Comparison of ENCODE assay signal across 27 cellular contexts in the genomic region with DNA sequence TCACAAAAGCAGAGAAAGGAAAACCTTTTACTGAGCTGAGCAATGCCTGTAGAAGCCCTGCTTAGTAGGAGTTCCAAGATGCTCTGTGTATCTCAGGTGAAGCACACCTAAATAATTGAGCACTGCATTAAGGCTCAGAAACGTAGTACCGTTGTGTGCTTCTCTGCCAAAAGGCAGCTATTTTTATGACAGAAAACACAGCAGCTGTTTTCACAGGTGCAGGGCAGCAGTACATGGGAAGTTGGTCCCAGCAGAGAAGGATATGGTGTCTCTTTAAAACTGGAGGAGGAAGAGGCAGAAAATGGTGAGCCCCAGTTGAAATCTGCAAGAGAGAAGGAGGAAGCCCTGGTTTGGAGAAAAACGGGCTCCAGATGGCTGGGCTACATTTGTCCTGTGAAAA. TPM values are rescaled to one million over a fixed set of nuclear protein-coding genes. Genes with fewer than 3 reads are reported as not detected.
DNase-seq lines count a peak whose midpoint lies in the region; ATAC-seq and TF ChIP-seq lines count a peak whose summit lies in the region.
"Had no signal": no experiment of that assay in that cellular context is flagged by ENCODE, and none has a peak within 500 bp of the region (broad histone marks: within the 10 kb centered on the region; RNA-seq: fewer than 3 reads in every experiment).

No MANE protein-coding gene starts in this region.

- WGBS in prostate gland, result 18% methylated on average over 3 of the region's 3 CpGs

- TF ChIP-seq POLR2A in prostate gland (IDR thresholded peaks at IDR 0.05), result no peak

- intact Hi-C loops in prostate gland (cut with DNase I), result no loop called here

- H3K4me1 ChIP-seq in SJCRH30 (no peaks in the 10 kb centered on the region), prostate gland (replicated peaks) (no peaks in the 10 kb centered on the region)

- H3K27me3 ChIP-seq in SJCRH30, result no peaks in the 10 kb centered on the region
- H3K27me3 ChIP-seq in prostate gland (replicated peaks; ENCODE audit: insufficient read depth), result no peaks in the 10 kb centered on the region
- H3K27me3 ChIP-seq: right atrium auricular region, thyroid gland, vagina had no signal

- no peak for TF ChIP-seq CTCF in prostate gland (IDR thresholded peaks at IDR 0.05)

- H3K27ac ChIP-seq in SJCRH30 (no peak overlapping the region), prostate gland (no peak overlapping the region)
- H3K27ac ChIP-seq: neural progenitor cell, parathyroid adenoma, right atrium auricular region, thyroid gland, vagina, WERI-Rb-1 had no signal

- H3K4me3 ChIP-seq in SJCRH30 (no peak overlapping the region), prostate gland (no peak overlapping the region)
- H3K4me3 ChIP-seq: neural progenitor cell, right atrium auricular region, smooth muscle cell, thyroid gland, vagina had no signal

- no peak for ATAC-seq in HG03039 (IDR thresholded peaks at IDR 0.05; ENCODE audit: unreplicated experiment)
- ATAC-seq: left lobe of liver; stimulated activated naive CD8-positive, alpha-beta T cell treated with anti-CD3 and anti-CD28 coated beads, Interleukin-15, Interleukin-2, amounts not matched to agents 100 U/mL and 50 U/mL, for 24 hours; T-cell had no signal

- H3K36me3 ChIP-seq in SJCRH30, result no peaks in the 10 kb centered on the region
- no peaks in the 10 kb centered on the region for H3K36me3 ChIP-seq in prostate gland
- H3K36me3 ChIP-seq: neural progenitor cell, right atrium auricular region, thyroid gland had no signal

- no peaks in the 10 kb centered on the region for H3K9me3 ChIP-seq in SJCRH30 (replicated peaks)
- H3K9me3 ChIP-seq in prostate gland, result no peaks in the 10 kb centered on the region
- H3K9me3 ChIP-seq: right atrium auricular region, thyroid gland, vagina had no signal

- DNase-seq in NCI-H2107 treated with DMSO at 0.1 percent for 48 hours (lab: John Stamatoyannopoulos, UW; ENCODE audit: unreplicated experiment) (peak; percentile 25), NCI-H2107 (lab: John Stamatoyannopoulos, UW) (no peak), NAMALWA (ENCODE audit: low spot score) (peak; percentile 55), SJCRH30 (peak; percentile 8 to 32), myocyte (ENCODE audit: low read depth) (peak; percentile 42), prostate gland (ENCODE audit: low spot score) (no peak), RKO (ENCODE audit: low spot score) (no peak)
- DNase-seq: activated CD4-positive, alpha-beta T cell treated with anti-CD3 and anti-CD28 coated beads for 48 hours; activated naive CD8-positive, alpha-beta T cell treated with anti-CD3 and anti-CD28 coated beads, Interleukin-2, amount 10 ng/mL, durations not matched to agents 7 days and 5 days; aorta; CD4-positive, alpha-beta T cell; EL; immature natural killer cell; NCI-H1092 treated with DMSO at 0.1 percent for 48 hours; NCI-H1930; SIG-M5; stimulated activated naive CD8-positive, alpha-beta T cell treated with anti-CD3 and anti-CD28 coated beads, Interleukin-15, Interleukin-2, amounts not matched to agents 100 U/mL and 50 U/mL, for 24 hours; T-cell; thyroid gland; WERI-Rb-1 had no signal

RNA-seq across cellular contexts. Expression of a gene that starts 27.5 kb away (rescaled TPM):
- 18.6 and 22.3 TPM in 2 replicates for total RNA-seq in SJCRH30 (2014; rRNA removed; shearing (Covaris generic))
- total RNA-seq in myocyte (19.5 and 20.2 TPM in 2 replicates), prostate gland (10 to 100 TPM; 12.9 to 21.0 TPM)
- 17.3 TPM for polyA plus RNA-seq in myocyte (2012)

RNA-seq across cellular contexts. Expression of a gene that starts 27.7 kb away (rescaled TPM):
- 10.4 and 11.4 TPM in 2 replicates for total RNA-seq in SJCRH30 (2014; rRNA removed; shearing (Covaris generic))
- total RNA-seq in myocyte (1.0 and 2.4 TPM in 2 replicates), prostate gland (1 to 10 TPM in 1 of 2 donors, under 1 TPM in 1; 0.32 to 4.7 TPM)
- 1.9 TPM for polyA plus RNA-seq in myocyte (2012)

Comparison
In these comparisons a context has a peak if more than half of its experiments do, and no peak if none do; other contexts are left out.
1. DNase-seq: peak in NCI-H2107 treated with DMSO at 0.1 percent for 48 hours (single experiment), NAMALWA (single experiment), SJCRH30 (2 of 2) and myocyte (single experiment); none in NCI-H2107 (single experiment), prostate gland (single experiment) and RKO (single experiment).